1 cellular context compared by ENCODE assay signal in the genomic region with DNA sequence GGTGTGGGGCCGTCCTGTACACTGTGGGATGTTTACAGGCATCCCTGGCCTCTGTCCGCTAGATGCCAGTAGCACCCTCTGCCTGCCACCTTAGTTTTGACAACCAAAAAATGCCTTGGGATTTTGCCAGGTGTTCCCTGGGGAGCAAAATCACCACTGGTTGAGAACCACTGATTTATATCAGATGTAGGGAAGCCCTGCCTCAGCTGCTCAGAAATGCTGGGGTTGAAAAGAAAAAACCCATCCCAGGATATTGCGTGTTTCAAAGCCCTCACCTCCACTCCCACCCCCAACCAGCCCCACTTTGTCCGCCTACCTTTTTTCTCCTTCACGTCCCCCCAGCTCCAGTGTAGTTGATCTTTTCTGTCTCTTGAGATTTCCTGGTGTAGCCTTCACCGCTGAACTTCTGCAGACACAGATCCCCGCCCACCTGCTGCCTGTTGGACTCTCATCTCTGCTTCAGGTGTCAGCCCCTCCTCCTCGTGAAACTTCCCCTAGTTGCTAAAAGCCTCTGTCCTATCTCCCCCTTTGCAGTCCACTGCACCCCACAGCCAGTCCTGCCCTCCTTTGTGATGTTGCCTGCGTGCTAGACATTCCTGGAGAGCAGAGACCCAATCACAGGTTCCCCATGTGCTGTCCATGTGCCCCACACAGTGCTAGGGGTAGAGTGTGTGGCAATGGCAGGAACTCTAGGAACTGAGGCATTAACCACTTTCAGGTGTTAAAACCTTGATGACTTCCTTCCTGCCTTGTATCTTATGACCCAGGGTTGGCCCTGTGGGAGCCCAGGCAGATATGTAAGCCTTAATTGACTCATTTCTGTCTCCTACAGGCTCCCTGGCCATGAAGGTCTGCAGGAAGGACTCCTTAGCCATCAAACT.
TF ChIP-seq lines count a peak whose summit lies in the region.

No MANE protein-coding gene starts in this region.

TF ChIP-seq in WTC11, 78 proteins besides CTCF, POLR2A, EP300 and RAD21 (continued from another document):
- TF ChIP-seq, protein P1, sequence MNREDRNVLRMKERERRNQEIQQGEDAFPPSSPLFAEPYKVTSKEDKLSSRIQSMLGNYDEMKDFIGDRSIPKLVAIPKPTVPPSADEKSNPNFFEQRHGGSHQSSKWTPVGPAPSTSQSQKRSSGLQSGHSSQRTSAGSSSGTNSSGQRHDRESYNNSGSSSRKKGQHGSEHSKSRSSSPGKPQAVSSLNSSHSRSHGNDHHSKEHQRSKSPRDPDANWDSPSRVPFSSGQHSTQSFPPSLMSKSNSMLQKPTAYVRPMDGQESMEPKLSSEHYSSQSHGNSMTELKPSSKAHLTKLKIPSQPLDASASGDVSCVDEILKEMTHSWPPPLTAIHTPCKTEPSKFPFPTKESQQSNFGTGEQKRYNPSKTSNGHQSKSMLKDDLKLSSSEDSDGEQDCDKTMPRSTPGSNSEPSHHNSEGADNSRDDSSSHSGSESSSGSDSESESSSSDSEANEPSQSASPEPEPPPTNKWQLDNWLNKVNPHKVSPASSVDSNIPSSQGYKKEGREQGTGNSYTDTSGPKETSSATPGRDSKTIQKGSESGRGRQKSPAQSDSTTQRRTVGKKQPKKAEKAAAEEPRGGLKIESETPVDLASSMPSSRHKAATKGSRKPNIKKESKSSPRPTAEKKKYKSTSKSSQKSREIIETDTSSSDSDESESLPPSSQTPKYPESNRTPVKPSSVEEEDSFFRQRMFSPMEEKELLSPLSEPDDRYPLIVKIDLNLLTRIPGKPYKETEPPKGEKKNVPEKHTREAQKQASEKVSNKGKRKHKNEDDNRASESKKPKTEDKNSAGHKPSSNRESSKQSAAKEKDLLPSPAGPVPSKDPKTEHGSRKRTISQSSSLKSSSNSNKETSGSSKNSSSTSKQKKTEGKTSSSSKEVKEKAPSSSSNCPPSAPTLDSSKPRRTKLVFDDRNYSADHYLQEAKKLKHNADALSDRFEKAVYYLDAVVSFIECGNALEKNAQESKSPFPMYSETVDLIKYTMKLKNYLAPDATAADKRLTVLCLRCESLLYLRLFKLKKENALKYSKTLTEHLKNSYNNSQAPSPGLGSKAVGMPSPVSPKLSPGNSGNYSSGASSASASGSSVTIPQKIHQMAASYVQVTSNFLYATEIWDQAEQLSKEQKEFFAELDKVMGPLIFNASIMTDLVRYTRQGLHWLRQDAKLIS (CRISPR knock-in tag; IDR thresholded peaks at IDR 0.05; ENCODE audit: borderline replicate concordance): no peak
- no peak for TF ChIP-seq NFATC4 (CRISPR knock-in tag; IDR thresholded peaks at IDR 0.05)
- no peak for TF ChIP-seq EMX1 (CRISPR knock-in tag; IDR thresholded peaks at IDR 0.05)
- TF ChIP-seq, protein P2, sequence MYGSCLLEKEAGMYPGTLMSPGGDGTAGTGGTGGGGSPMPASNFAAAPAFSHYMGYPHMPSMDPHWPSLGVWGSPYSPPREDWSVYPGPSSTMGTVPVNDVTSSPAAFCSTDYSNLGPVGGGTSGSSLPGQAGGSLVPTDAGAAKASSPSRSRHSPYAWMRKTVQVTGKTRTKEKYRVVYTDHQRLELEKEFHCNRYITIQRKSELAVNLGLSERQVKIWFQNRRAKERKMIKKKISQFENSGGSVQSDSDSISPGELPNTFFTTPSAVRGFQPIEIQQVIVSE (CRISPR knock-in tag; IDR thresholded peaks at IDR 0.05; ENCODE audit: borderline replicate concordance): no peak
